20 cellular contexts compared by ENCODE assay signal in genomic region chr4:3611778-3612177, GRCh38.
"Had no signal": no experiment of that assay in that cellular context is flagged by ENCODE, and none has a peak within 500 bp of the region (broad histone marks: within the 10 kb centered on the region; RNA-seq: fewer than 3 reads in every experiment).

No MANE protein-coding gene starts in this region.

- H3K4me3 Mint-ChIP-seq: endodermal cell; naive thymus-derived CD4-positive, alpha-beta T cell had no signal

- H3K4me1 ChIP-seq: right atrium auricular region, suprapubic skin, upper lobe of left lung, vagina had no signal

- H3K27ac Mint-ChIP-seq: endodermal cell had no signal

- H3K27me3 ChIP-seq: hepatocyte, right atrium auricular region, thyroid gland, upper lobe of left lung, vagina had no signal

- H3K27ac ChIP-seq: coronary artery, hepatocyte, right atrium auricular region, suprapubic skin, thyroid gland, upper lobe of left lung, vagina had no signal

- H3K4me1 Mint-ChIP-seq: endodermal cell had no signal

- DNase-seq: effector CD4-positive, alpha-beta T cell; endodermal cell; erythroblast; foreskin melanocyte; head of caudate nucleus; left colon; left ventricle myocardium superior; mammary epithelial cell; naive thymus-derived CD4-positive, alpha-beta T cell; occipital lobe; small intestine; stimulated activated CD4-positive, alpha-beta T cell treated with anti-CD3 and anti-CD28 coated beads, Interleukin-2, amount 100 ng/mL, for 48 hours; stimulated activated naive CD4-positive, alpha-beta T cell treated with Interleukin-2 at 50 U/mL for 16 hours; thyroid gland had no signal

- H3K4me3 ChIP-seq: coronary artery, hepatocyte, right atrium auricular region, suprapubic skin, thyroid gland, upper lobe of left lung, vagina had no signal

- H3K36me3 ChIP-seq: right atrium auricular region, suprapubic skin, thyroid gland, upper lobe of left lung, vagina had no signal

- H3K9me3 ChIP-seq: right atrium auricular region, suprapubic skin, thyroid gland, upper lobe of left lung, vagina had no signal
